ENCODE assay signal across 8 cellular contexts in the genomic region with DNA sequence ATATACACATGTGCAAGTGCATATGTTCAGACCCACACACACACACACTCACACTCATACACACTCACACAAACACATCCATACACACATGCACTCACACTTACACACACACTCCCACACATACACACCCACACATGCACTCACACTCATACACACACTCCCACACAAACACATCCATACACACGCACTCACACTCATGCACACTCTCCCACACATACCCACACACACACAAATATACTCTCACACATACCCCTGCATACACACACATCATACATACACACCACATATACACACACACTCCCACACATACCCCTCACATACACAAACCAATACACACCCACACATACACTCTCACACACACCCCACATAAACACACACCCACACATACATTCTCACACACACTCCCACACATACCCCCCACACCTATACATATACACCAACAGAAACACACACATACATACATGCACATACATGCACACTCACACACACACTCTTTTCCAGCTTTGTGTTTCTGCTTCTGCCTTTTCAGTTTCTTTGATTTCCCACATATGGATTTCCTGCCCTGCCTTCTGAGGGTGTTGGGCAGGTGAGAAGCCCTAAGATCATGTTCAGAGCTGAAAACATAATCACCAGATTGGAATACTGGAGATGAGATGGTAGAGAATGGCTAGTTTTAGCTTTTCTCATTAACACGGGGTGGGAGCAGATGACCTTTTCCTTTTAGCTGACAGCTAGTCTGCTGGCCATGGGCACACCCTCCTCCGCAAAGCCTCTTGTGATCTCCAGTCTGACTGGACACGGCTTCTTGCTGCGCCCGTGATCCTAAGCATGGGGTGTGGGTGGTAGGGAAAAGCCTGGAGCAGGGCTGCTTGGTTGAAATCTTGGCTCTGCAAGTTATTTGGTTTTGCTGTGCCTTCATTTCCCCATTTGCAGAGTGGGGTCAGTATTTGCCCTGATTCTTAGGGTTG.
DNase-seq lines count a peak whose midpoint lies in the region; ATAC-seq, FAIRE-seq and TF ChIP-seq lines count a peak whose summit lies in the region.

No MANE protein-coding gene starts in this region.

- 56 to 66% methylated on average over 6 of the region's 6 CpGs for WGBS in esophagus, 2 donors

- H3K4me2 ChIP-seq in GM23338, result no peak overlapping the region; the same call in 1 of the 2 replicates

- H3K4me1 Mint-ChIP-seq in GM23338, result peaks cover 29% of the 10 kb centered on the region
- peaks cover 68% of the 10 kb centered on the region for H3K4me1 Mint-ChIP-seq in stimulated activated naive CD8-positive, alpha-beta T cell treated with anti-CD3 and anti-CD28 coated beads, Interleukin-15, Interleukin-2, amounts not matched to agents 100 ng/mL and 50 ng/mL, for 24 hours (ENCODE audit: low read depth)

- no peaks in the 10 kb centered on the region for H3K36me3 ChIP-seq in GM23338 (ENCODE audit: insufficient read depth)
- H3K36me3 ChIP-seq in esophagus (ENCODE audit: control insufficient read depth in 2 of 2, insufficient read depth in 2 of 2, low read length in 1 of 2), result no peaks in the 10 kb centered on the region

- H3K9me3 Mint-ChIP-seq in GM23338, result no peaks in the 10 kb centered on the region
- no peaks in the 10 kb centered on the region for H3K9me3 Mint-ChIP-seq in stimulated activated naive CD8-positive, alpha-beta T cell treated with anti-CD3 and anti-CD28 coated beads, Interleukin-15, Interleukin-2, amounts not matched to agents 100 ng/mL and 50 ng/mL, for 24 hours

- FAIRE-seq in RCC 7860 (lab: Jason Lieb, UNC), result no peak

- no peak overlapping the region for H2AFZ ChIP-seq in GM23338

- H3K4me3 ChIP-seq in GM23338, result no peak overlapping the region
- no peak overlapping the region for H3K4me3 ChIP-seq in esophagus (ENCODE audit: low read depth in 1 of 2, low read length in 2 of 2)

- no peaks in the 10 kb centered on the region for H3K9me2 ChIP-seq in GM23338 (ENCODE audit: insufficient read depth)

- no peaks in the 10 kb centered on the region for H3K9me3 ChIP-seq in esophagus (ENCODE audit: control insufficient read depth in 2 of 2, insufficient read depth in 1 of 2, low read depth in 1 of 2, low read length in 1 of 2)

- no peaks in the 10 kb centered on the region for H3K36me3 Mint-ChIP-seq in GM23338 (ENCODE audit: low read depth)
- H3K36me3 Mint-ChIP-seq in stimulated activated naive CD8-positive, alpha-beta T cell treated with anti-CD3 and anti-CD28 coated beads, Interleukin-15, Interleukin-2, amounts not matched to agents 100 ng/mL and 50 ng/mL, for 24 hours (ENCODE audit: low read depth), result peaks cover 5% of the 10 kb centered on the region

- no peak overlapping the region; the same call in 1 of the 2 replicates for H3K27ac ChIP-seq in GM23338 (ENCODE audit: low read depth)
- peak overlapping the region; percentile 30 to 69 for H3K27ac ChIP-seq in esophagus (ENCODE audit: low read depth in 2 of 2, low read length in 1 of 2)

- no peak for ATAC-seq in GM23338
- ATAC-seq in HG03442 (IDR thresholded peaks at IDR 0.05; ENCODE audit: unreplicated experiment), result no peak

- H3K27ac Mint-ChIP-seq in GM23338, result peak overlapping the region; percentile 76; the same call in 1 of the 2 replicates
- H3K27ac Mint-ChIP-seq in stimulated activated naive CD8-positive, alpha-beta T cell treated with anti-CD3 and anti-CD28 coated beads, Interleukin-15, Interleukin-2, amounts not matched to agents 100 ng/mL and 50 ng/mL, for 24 hours, result peak overlapping the region; percentile 96

- no peak for DNase-seq in GM23338 (ENCODE audit: low spot score)
- DNase-seq in RCC 7860 (ENCODE audit: low spot score), result peak; percentile 50
- DNase-seq in stimulated activated naive CD4-positive, alpha-beta T cell (lab: John Stamatoyannopoulos, UW), result no peak
- no peak for DNase-seq in cerebellar nuclear complex (lab: John Stamatoyannopoulos, UW)
- DNase-seq in cortex of kidney (lab: John Stamatoyannopoulos, UW), result no peak

- no peaks in the 10 kb centered on the region for H3F3A ChIP-seq in GM23338 (replicated peaks; ENCODE audit: low read depth)

- H3K27me3 ChIP-seq in GM23338 (ENCODE audit: insufficient read depth) (no peaks in the 10 kb centered on the region), esophagus (ENCODE audit: control insufficient read depth in 1 of 2, insufficient read depth in 2 of 2, low read length in 2 of 2) (no peaks in the 10 kb centered on the region)

- peaks cover 2% of the 10 kb centered on the region for H3K27me3 Mint-ChIP-seq in GM23338 (ENCODE audit: insufficient read depth, low read depth, poor library complexity)
- H3K27me3 Mint-ChIP-seq in stimulated activated naive CD8-positive, alpha-beta T cell treated with anti-CD3 and anti-CD28 coated beads, Interleukin-15, Interleukin-2, amounts not matched to agents 100 ng/mL and 50 ng/mL, for 24 hours, result no peaks in the 10 kb centered on the region

- H3K79me2 ChIP-seq in GM23338 (replicated peaks; ENCODE audit: insufficient read depth), result no peaks in the 10 kb centered on the region

- TF ChIP-seq CTCF in GM23338 (conservative IDR thresholded peaks at IDR 0.05; ENCODE audit: low read depth in 2 of 2), result no peak

- peaks cover 4% of the 10 kb centered on the region; the same call in 1 of the 2 replicates for H4K20me1 ChIP-seq in GM23338 (replicated peaks; ENCODE audit: insufficient read depth)

- H3K4me3 Mint-ChIP-seq in GM23338, result no peak overlapping the region
- peak overlapping the region; percentile 71 for H3K4me3 Mint-ChIP-seq in stimulated activated naive CD8-positive, alpha-beta T cell treated with anti-CD3 and anti-CD28 coated beads, Interleukin-15, Interleukin-2, amounts not matched to agents 100 ng/mL and 50 ng/mL, for 24 hours

- H3K4me1 ChIP-seq in GM23338 (ENCODE audit: insufficient read depth), result peaks cover 12% of the 10 kb centered on the region
- H3K4me1 ChIP-seq in esophagus (ENCODE audit: control insufficient read depth in 2 of 2, insufficient read depth in 2 of 2, low read length in 1 of 2), result peaks cover 11 to 34% of the 10 kb centered on the region in 2 donors

TF ChIP-seq in GM23338, 12 proteins besides CTCF, POLR2A, EP300 and RAD21 (continues in another document):
- TF ChIP-seq, protein P1, sequence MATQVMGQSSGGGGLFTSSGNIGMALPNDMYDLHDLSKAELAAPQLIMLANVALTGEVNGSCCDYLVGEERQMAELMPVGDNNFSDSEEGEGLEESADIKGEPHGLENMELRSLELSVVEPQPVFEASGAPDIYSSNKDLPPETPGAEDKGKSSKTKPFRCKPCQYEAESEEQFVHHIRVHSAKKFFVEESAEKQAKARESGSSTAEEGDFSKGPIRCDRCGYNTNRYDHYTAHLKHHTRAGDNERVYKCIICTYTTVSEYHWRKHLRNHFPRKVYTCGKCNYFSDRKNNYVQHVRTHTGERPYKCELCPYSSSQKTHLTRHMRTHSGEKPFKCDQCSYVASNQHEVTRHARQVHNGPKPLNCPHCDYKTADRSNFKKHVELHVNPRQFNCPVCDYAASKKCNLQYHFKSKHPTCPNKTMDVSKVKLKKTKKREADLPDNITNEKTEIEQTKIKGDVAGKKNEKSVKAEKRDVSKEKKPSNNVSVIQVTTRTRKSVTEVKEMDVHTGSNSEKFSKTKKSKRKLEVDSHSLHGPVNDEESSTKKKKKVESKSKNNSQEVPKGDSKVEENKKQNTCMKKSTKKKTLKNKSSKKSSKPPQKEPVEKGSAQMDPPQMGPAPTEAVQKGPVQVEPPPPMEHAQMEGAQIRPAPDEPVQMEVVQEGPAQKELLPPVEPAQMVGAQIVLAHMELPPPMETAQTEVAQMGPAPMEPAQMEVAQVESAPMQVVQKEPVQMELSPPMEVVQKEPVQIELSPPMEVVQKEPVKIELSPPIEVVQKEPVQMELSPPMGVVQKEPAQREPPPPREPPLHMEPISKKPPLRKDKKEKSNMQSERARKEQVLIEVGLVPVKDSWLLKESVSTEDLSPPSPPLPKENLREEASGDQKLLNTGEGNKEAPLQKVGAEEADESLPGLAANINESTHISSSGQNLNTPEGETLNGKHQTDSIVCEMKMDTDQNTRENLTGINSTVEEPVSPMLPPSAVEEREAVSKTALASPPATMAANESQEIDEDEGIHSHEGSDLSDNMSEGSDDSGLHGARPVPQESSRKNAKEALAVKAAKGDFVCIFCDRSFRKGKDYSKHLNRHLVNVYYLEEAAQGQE (IDR thresholded peaks at IDR 0.05; ENCODE audit: unreplicated experiment), result no peak
- TF ChIP-seq, protein P2, sequence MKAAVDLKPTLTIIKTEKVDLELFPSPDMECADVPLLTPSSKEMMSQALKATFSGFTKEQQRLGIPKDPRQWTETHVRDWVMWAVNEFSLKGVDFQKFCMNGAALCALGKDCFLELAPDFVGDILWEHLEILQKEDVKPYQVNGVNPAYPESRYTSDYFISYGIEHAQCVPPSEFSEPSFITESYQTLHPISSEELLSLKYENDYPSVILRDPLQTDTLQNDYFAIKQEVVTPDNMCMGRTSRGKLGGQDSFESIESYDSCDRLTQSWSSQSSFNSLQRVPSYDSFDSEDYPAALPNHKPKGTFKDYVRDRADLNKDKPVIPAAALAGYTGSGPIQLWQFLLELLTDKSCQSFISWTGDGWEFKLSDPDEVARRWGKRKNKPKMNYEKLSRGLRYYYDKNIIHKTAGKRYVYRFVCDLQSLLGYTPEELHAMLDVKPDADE (IDR thresholded peaks at IDR 0.05), result no peak
- TF ChIP-seq EZH2phosphoT487 (IDR thresholded peaks at IDR 0.05; ENCODE audit: unreplicated experiment) (no peak), NANOG (IDR thresholded peaks at IDR 0.05; ENCODE audit: borderline replicate concordance) (no peak), STAT1 (IDR thresholded peaks at IDR 0.05; ENCODE audit: unreplicated experiment) (no peak), JUNB (IDR thresholded peaks at IDR 0.05; ENCODE audit: unreplicated experiment) (no peak), ZNF114 (CRISPR knock-in tag; IDR thresholded peaks at IDR 0.05) (no peak), CREB1 (CRISPR knock-in tag; IDR thresholded peaks at IDR 0.05; ENCODE audit: low read depth) (no peak)
